Comparison of ENCODE assay signal across 8 cellular contexts in the genomic region with DNA sequence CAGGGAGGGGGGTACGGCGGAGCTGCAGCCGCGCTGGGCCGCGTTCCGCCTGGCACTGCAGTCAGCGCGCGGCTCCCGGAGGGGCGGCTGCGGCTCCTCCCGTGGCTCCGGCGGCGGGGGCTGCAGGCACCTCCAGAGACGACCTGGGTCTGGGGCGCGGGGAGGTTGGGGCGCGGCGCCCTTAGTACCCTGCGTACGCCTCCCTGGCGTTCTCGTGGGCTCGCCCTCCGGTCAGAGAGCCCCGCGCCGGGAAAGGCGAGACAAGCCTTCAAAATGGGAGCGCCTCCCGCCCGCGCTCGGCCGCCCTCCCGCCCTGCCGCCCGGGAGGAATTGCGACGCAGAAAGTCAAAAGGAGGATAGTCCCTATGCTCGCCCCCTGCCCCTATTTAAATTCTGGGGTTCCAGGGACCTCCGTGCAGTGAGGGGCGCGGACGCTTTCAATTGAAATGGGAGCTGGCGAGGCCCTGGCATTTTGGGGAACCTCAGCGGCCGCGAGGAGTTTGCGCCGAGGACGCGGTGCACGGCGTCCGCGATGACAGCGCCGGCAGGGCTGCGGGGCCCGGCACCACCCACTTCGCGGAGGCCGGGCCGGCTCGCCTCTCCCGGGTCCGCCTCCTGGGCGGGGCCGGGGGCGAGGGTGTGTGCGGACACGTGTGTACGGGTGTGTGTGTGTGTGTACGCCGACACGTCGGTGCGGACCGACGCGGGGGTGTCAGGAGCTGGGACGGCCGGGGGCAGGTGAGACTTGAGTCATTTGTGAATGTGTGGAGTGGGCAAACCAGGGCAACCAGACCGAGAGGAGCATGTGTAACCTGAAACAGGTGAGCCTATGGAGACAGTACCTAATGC. TPM values are rescaled to one million over a fixed set of nuclear protein-coding genes. Genes with fewer than 3 reads are reported as not detected.
A peak's percentile ranks its signal among the peaks of the same experiment; 100 is the strongest.
DNase-seq lines count a peak whose midpoint lies in the region; ATAC-seq lines count a peak whose summit lies in the region.

No MANE protein-coding gene starts in this region.

- H3K9me3 Mint-ChIP-seq in activated CD8-positive, alpha-beta T cell treated with anti-CD3 and anti-CD28 coated beads, Interleukin-2, amount 10 ng/mL, durations not matched to agents 7 days and 5 days (ENCODE audit: insufficient read depth), result no peaks in the 10 kb centered on the region

- CTCF ChIA-PET in activated CD8-positive, alpha-beta T cell treated with anti-CD3 and anti-CD28 coated beads, Interleukin-2, amount 10 ng/mL, durations not matched to agents 7 days and 5 days (lab: Charles Lee), result interaction anchor here (0.9 to 2.8 kb wide), 8 partner anchors 15 to 71 kb away, joined by 3 to 27 read pairs (median 5); no protein-coding TSS in a partner anchor

- H3K27ac Mint-ChIP-seq in activated CD8-positive, alpha-beta T cell treated with anti-CD3 and anti-CD28 coated beads, Interleukin-2, amount 10 ng/mL, durations not matched to agents 7 days and 5 days, result peak overlapping the region; percentile 79

- peaks cover 5% of the 10 kb centered on the region for H3K27me3 Mint-ChIP-seq in activated CD8-positive, alpha-beta T cell treated with anti-CD3 and anti-CD28 coated beads, Interleukin-2, amount 10 ng/mL, durations not matched to agents 7 days and 5 days (ENCODE audit: low read depth)

- peak; percentile 64 for ATAC-seq in GM18858 (IDR thresholded peaks at IDR 0.05; ENCODE audit: unreplicated experiment)
- ATAC-seq in HG03060 (IDR thresholded peaks at IDR 0.05; ENCODE audit: low read depth, unreplicated experiment), result peak; percentile 25
- ATAC-seq in activated CD8-positive, alpha-beta T cell treated with anti-CD3 and anti-CD28 coated beads, Interleukin-2, amount 10 ng/mL, durations not matched to agents 7 days and 5 days, result peak; percentile 82

- POLR2A ChIA-PET in activated CD8-positive, alpha-beta T cell treated with anti-CD3 and anti-CD28 coated beads, Interleukin-2, amount 10 ng/mL, durations not matched to agents 7 days and 5 days (lab: Charles Lee), result interaction anchor here (0.7 to 4.2 kb wide), 4 partner anchors 11 to 24 kb away, joined by 3 to 18 read pairs (median 4); no protein-coding TSS in a partner anchor

- DNase-seq in AG08395 (ENCODE audit: low spot score), result peak; percentile 90
- peak; percentile 83 for DNase-seq in NCI-H510A treated with DMSO at 0.1 percent for 48 hours (lab: John Stamatoyannopoulos, UW)
- peak; percentile 78 for DNase-seq in activated CD8-positive, alpha-beta T cell treated with anti-CD3 and anti-CD28 coated beads, Interleukin-2, amount 10 ng/mL, durations not matched to agents 7 days and 5 days
- peak; percentile 75 for DNase-seq in effector CD4-positive, alpha-beta T cell
- peak; percentile 90 for DNase-seq in medulla oblongata (ENCODE audit: extremely low spot score)
- peak; percentile 69 for DNase-seq in stimulated activated CD8-positive, alpha-beta memory T cell treated with anti-CD3 and anti-CD28 coated beads, Interleukin-12 subunit alpha, Interleukin-12 subunit beta, amount 100 ng/mL, for 1 hour (ENCODE audit: low read depth)

- H3K4me3 Mint-ChIP-seq in activated CD8-positive, alpha-beta T cell treated with anti-CD3 and anti-CD28 coated beads, Interleukin-2, amount 10 ng/mL, durations not matched to agents 7 days and 5 days, result peak overlapping the region; percentile 86

- peaks cover 38% of the 10 kb centered on the region for H3K4me1 Mint-ChIP-seq in activated CD8-positive, alpha-beta T cell treated with anti-CD3 and anti-CD28 coated beads, Interleukin-2, amount 10 ng/mL, durations not matched to agents 7 days and 5 days (ENCODE audit: low read depth)

- peaks cover 20% of the 10 kb centered on the region for H3K36me3 Mint-ChIP-seq in activated CD8-positive, alpha-beta T cell treated with anti-CD3 and anti-CD28 coated beads, Interleukin-2, amount 10 ng/mL, durations not matched to agents 7 days and 5 days (ENCODE audit: low read depth)

RNA-seq across cellular contexts. Expression of gene HERC3, which starts 0.5 kb away (rescaled TPM):
- total RNA-seq in activated CD8-positive, alpha-beta T cell treated with anti-CD3 and anti-CD28 coated beads, Interleukin-2, amount 10 ng/mL, durations not matched to agents 7 days and 5 days, result 10 to 100 TPM; 22.7 to 26.1 TPM

Comparison
In these comparisons a context has a peak if more than half of its experiments do, and no peak if none do; other contexts are left out.
1. Peak in every context shown above with its lines: DNase-seq and ATAC-seq.
2. ATAC-seq: peak in every context shown above with its lines; median percentile 82 in activated CD8-positive, alpha-beta T cell treated with anti-CD3 and anti-CD28 coated beads, Interleukin-2, amount 10 ng/mL, durations not matched to agents 7 days and 5 days; 64 in GM18858; 25 in HG03060.